27 cellular contexts compared by ENCODE assay signal in the genomic region with DNA sequence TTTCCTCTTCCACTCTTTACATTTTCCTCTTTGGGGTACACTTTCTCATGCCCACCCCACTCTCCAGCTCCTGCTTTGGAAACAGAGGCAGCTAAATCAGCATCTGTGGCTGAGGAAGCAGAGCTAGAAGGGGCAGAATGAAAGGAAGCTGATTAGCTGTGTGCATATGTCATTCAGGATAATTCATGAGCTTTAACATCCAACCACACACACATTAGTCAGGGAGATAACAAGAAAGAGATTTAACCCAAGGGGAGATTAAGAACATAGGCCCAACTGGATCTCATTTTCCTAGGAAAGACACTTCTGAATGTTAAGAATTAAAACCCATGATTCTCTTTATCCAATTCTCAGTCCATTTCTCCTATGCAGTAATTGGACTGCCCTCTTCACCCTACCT.
"Had no signal": no experiment of that assay in that cellular context is flagged by ENCODE, and none has a peak within 500 bp of the region (broad histone marks: within the 10 kb centered on the region; RNA-seq: fewer than 3 reads in every experiment).

No MANE protein-coding gene starts in this region.

- H3K4me1 Mint-ChIP-seq: activated B cell treated with CpG ODN at 0.5 μM for 24 hours; activated CD4-positive, alpha-beta T cell treated with anti-CD3 and anti-CD28 coated beads for 36 hours; activated CD8-positive, alpha-beta memory T cell treated with anti-CD3 and anti-CD28 coated beads, Interleukin-2, amount 10 ng/mL, durations not matched to agents 7 days and 5 days; naive B cell had no signal

- DNase-seq: activated B cell treated with CpG ODN at 0.5 μM for 24 hours; activated CD4-positive, alpha-beta T cell treated with anti-CD3 and anti-CD28 coated beads for 36 hours; activated CD8-positive, alpha-beta memory T cell treated with anti-CD3 and anti-CD28 coated beads, Interleukin-2, amount 10 ng/mL, durations not matched to agents 7 days and 5 days; activated CD8-positive, alpha-beta T cell treated with anti-CD3 and anti-CD28 coated beads, Interleukin-2, amount 10 ng/mL, durations not matched to agents 7 days and 5 days; activated effector memory CD4-positive, alpha-beta T cell treated with Interleukin-2 at 50 U/mL for 16 hours; activated naive CD4-positive, alpha-beta T cell treated with Interleukin-2 at 50 U/mL for 16 hours; aorta; brain microvascular endothelial cell; effector memory CD8-positive, alpha-beta T cell; erythroblast; head of caudate nucleus; hippocampal formation; kidney; left colon; mammary epithelial cell; naive B cell; occipital lobe; psoas muscle; right cardiac atrium; spleen; stimulated activated naive CD4-positive, alpha-beta T cell; T-helper 2 cell had no signal

- ATAC-seq: activated CD4-positive, alpha-beta T cell treated with anti-CD3 and anti-CD28 coated beads for 36 hours; activated CD8-positive, alpha-beta memory T cell treated with anti-CD3 and anti-CD28 coated beads, Interleukin-2, amount 10 ng/mL, durations not matched to agents 7 days and 5 days; activated CD8-positive, alpha-beta T cell treated with anti-CD3 and anti-CD28 coated beads, Interleukin-2, amount 10 ng/mL, durations not matched to agents 7 days and 5 days; effector memory CD8-positive, alpha-beta T cell; left colon; psoas muscle; right cardiac atrium had no signal

- H3K79me2 ChIP-seq: parathyroid adenoma had no signal

- H3K9me3 ChIP-seq: psoas muscle, tibial nerve had no signal

- H3K27ac ChIP-seq: brain microvascular endothelial cell, coronary artery, parathyroid adenoma, psoas muscle, spleen, tibial nerve had no signal

- H3K36me3 Mint-ChIP-seq: activated CD8-positive, alpha-beta memory T cell treated with anti-CD3 and anti-CD28 coated beads, Interleukin-2, amount 10 ng/mL, durations not matched to agents 7 days and 5 days; activated naive CD8-positive, alpha-beta T cell; mesothelial cell of epicardium; naive B cell had no signal

- FAIRE-seq: kidney had no signal

- H3K27me3 ChIP-seq: brain microvascular endothelial cell, spleen, tibial nerve had no signal

- H3K4me1 ChIP-seq: parathyroid adenoma, psoas muscle, tibial nerve had no signal

- H2AFZ ChIP-seq: parathyroid adenoma had no signal

- H3K9ac ChIP-seq: parathyroid adenoma had no signal

- H3K27ac Mint-ChIP-seq: activated B cell treated with CpG ODN at 0.5 μM for 24 hours; activated CD4-positive, alpha-beta T cell treated with anti-CD3 and anti-CD28 coated beads for 36 hours; activated CD8-positive, alpha-beta memory T cell treated with anti-CD3 and anti-CD28 coated beads, Interleukin-2, amount 10 ng/mL, durations not matched to agents 7 days and 5 days; activated CD8-positive, alpha-beta T cell treated with anti-CD3 and anti-CD28 coated beads, Interleukin-2, amount 10 ng/mL, durations not matched to agents 7 days and 5 days; activated naive CD8-positive, alpha-beta T cell; effector memory CD8-positive, alpha-beta T cell; mesothelial cell of epicardium; naive B cell had no signal

- H3K4me3 Mint-ChIP-seq: activated B cell treated with CpG ODN at 0.5 μM for 24 hours; activated CD4-positive, alpha-beta T cell treated with anti-CD3 and anti-CD28 coated beads for 36 hours; activated CD8-positive, alpha-beta memory T cell treated with anti-CD3 and anti-CD28 coated beads, Interleukin-2, amount 10 ng/mL, durations not matched to agents 7 days and 5 days; activated CD8-positive, alpha-beta T cell treated with anti-CD3 and anti-CD28 coated beads, Interleukin-2, amount 10 ng/mL, durations not matched to agents 7 days and 5 days; activated naive CD8-positive, alpha-beta T cell; effector memory CD8-positive, alpha-beta T cell; mesothelial cell of epicardium; naive B cell had no signal

- H3K27me3 Mint-ChIP-seq: activated B cell treated with CpG ODN at 0.5 μM for 24 hours; activated CD8-positive, alpha-beta memory T cell treated with anti-CD3 and anti-CD28 coated beads, Interleukin-2, amount 10 ng/mL, durations not matched to agents 7 days and 5 days; naive B cell had no signal

- H3K36me3 ChIP-seq: brain microvascular endothelial cell, spleen, tibial nerve had no signal

- H3K9me3 Mint-ChIP-seq: activated B cell treated with CpG ODN at 0.5 μM for 24 hours; effector memory CD8-positive, alpha-beta T cell; mesothelial cell of epicardium had no signal

- H3K4me3 ChIP-seq: coronary artery, psoas muscle, spleen, tibial nerve had no signal
